ENCODE assay signal across 10 cellular contexts in genomic region chr5:160486573-160486972, GRCh38.
A peak's percentile ranks its signal among the peaks of the same experiment; 100 is the strongest.
DNase-seq lines count a peak whose midpoint lies in the region; ATAC-seq lines count a peak whose summit lies in the region.
"Had no signal": no experiment of that assay in that cellular context is flagged by ENCODE, and none has a peak within 500 bp of the region (broad histone marks: within the 10 kb centered on the region; RNA-seq: fewer than 3 reads in every experiment).

No MANE protein-coding gene starts in this region.

- H3K9me3 Mint-ChIP-seq in T-helper 1 cell treated with Interleukin-12 subunit alpha and Interleukin-12 subunit beta and Interleukin-4 antibody, amounts not matched to agents 30 μg/mL and 1 μg/mL, for 36 hours, result no peaks in the 10 kb centered on the region
- H3K9me3 Mint-ChIP-seq in memory B cell, result no peaks in the 10 kb centered on the region
- H3K9me3 Mint-ChIP-seq: activated naive CD4-positive, alpha-beta T cell treated with anti-CD3 and anti-CD28 coated beads, Interleukin-2, amount 10 ng/mL, durations not matched to agents 7 days and 5 days had no signal

- peak overlapping the region; percentile 66 for H3K27ac Mint-ChIP-seq in T-helper 1 cell treated with Interleukin-12 subunit alpha and Interleukin-12 subunit beta and Interleukin-4 antibody, amounts not matched to agents 30 μg/mL and 1 μg/mL, for 36 hours
- H3K27ac Mint-ChIP-seq in memory B cell, result peak overlapping the region; percentile 66
- H3K27ac Mint-ChIP-seq: activated naive CD4-positive, alpha-beta T cell treated with anti-CD3 and anti-CD28 coated beads, Interleukin-2, amount 10 ng/mL, durations not matched to agents 7 days and 5 days had no signal

- peaks cover 55% of the 10 kb centered on the region for H3K36me3 Mint-ChIP-seq in T-helper 1 cell treated with Interleukin-12 subunit alpha and Interleukin-12 subunit beta and Interleukin-4 antibody, amounts not matched to agents 30 μg/mL and 1 μg/mL, for 36 hours (ENCODE audit: low read depth)
- no peaks in the 10 kb centered on the region for H3K36me3 Mint-ChIP-seq in memory B cell

- H3K4me1 Mint-ChIP-seq in T-helper 1 cell treated with Interleukin-12 subunit alpha and Interleukin-12 subunit beta and Interleukin-4 antibody, amounts not matched to agents 30 μg/mL and 1 μg/mL, for 36 hours (ENCODE audit: low read depth), result peaks cover 33% of the 10 kb centered on the region
- H3K4me1 Mint-ChIP-seq in memory B cell, result peaks cover 16% of the 10 kb centered on the region

- H3K4me3 Mint-ChIP-seq in T-helper 1 cell treated with Interleukin-12 subunit alpha and Interleukin-12 subunit beta and Interleukin-4 antibody, amounts not matched to agents 30 μg/mL and 1 μg/mL, for 36 hours, result peak overlapping the region; percentile 5
- no peak overlapping the region for H3K4me3 Mint-ChIP-seq in memory B cell
- H3K4me3 Mint-ChIP-seq: activated naive CD4-positive, alpha-beta T cell treated with anti-CD3 and anti-CD28 coated beads, Interleukin-2, amount 10 ng/mL, durations not matched to agents 7 days and 5 days had no signal

- no peaks in the 10 kb centered on the region for H3K27me3 Mint-ChIP-seq in T-helper 1 cell treated with Interleukin-12 subunit alpha and Interleukin-12 subunit beta and Interleukin-4 antibody, amounts not matched to agents 30 μg/mL and 1 μg/mL, for 36 hours (ENCODE audit: low read depth)
- H3K27me3 Mint-ChIP-seq in memory B cell, result no peaks in the 10 kb centered on the region
- H3K27me3 Mint-ChIP-seq: activated naive CD4-positive, alpha-beta T cell treated with anti-CD3 and anti-CD28 coated beads, Interleukin-2, amount 10 ng/mL, durations not matched to agents 7 days and 5 days had no signal

- ATAC-seq in GM19035 (IDR thresholded peaks at IDR 0.05; ENCODE audit: unreplicated experiment) (peak; percentile 67), HG02623 (IDR thresholded peaks at IDR 0.05; ENCODE audit: unreplicated experiment) (peak; percentile 33), memory B cell (ENCODE audit: low read depth) (peak; percentile 45)

- DNase-seq in memory B cell (ENCODE audit: low spot score in 2 of 2) (no peak), NCI-H1436 treated with DMSO at 0.1 percent for 48 hours (lab: John Stamatoyannopoulos, UW) (no peak), dedifferentiated amniotic fluid mesenchymal stem cell (ENCODE audit: extremely low spot score) (no peak), DMS79 treated with DMSO at 0.1 percent for 48 hours (lab: John Stamatoyannopoulos, UW) (no peak)
- DNase-seq in stimulated activated CD4-positive, alpha-beta T cell treated with anti-CD3 and anti-CD28 coated beads, Interleukin-12 subunit alpha, Interleukin-12 subunit beta, amount 100 ng/mL, for 4 hours, result no peak
- DNase-seq: activated naive CD4-positive, alpha-beta T cell treated with anti-CD3 and anti-CD28 coated beads, Interleukin-2, amount 10 ng/mL, durations not matched to agents 7 days and 5 days; IMR-90 had no signal
